32 cellular contexts compared by ENCODE assay signal in genomic region chr5:26749829-26750228, GRCh38.
"Had no signal": no experiment of that assay in that cellular context is flagged by ENCODE, and none has a peak within 500 bp of the region (broad histone marks: within the 10 kb centered on the region; RNA-seq: fewer than 3 reads in every experiment).

No MANE protein-coding gene starts in this region.

- ATAC-seq: activated CD4-positive, alpha-beta T cell treated with anti-CD3 and anti-CD28 coated beads for 36 hours; activated CD4-positive, CD25-positive, alpha-beta regulatory T cell treated with anti-CD3 and anti-CD28 coated beads, Interleukin-2, amount 50 U/mL, for 24 hours; activated CD8-positive, alpha-beta T cell treated with anti-CD3 and anti-CD28 coated beads, Interleukin-2, amount 10 ng/mL, durations not matched to agents 7 days and 5 days; activated naive CD8-positive, alpha-beta T cell treated with anti-CD3 and anti-CD28 coated beads, Interleukin-2, amount 50 U/mL, for 24 hours; K562 had no signal

- H3K4me1 ChIP-seq: SJCRH30 had no signal

- H3K36me3 Mint-ChIP-seq: activated naive CD4-positive, alpha-beta T cell treated with anti-CD3 and anti-CD28 coated beads, Interleukin-2, amount 10 ng/mL, durations not matched to agents 7 days and 5 days; activated naive CD8-positive, alpha-beta T cell; brain had no signal

- H3K27me3 Mint-ChIP-seq: activated CD4-positive, alpha-beta T cell treated with anti-CD3 and anti-CD28 coated beads for 36 hours; activated CD4-positive, alpha-beta T cell treated with anti-CD3 and anti-CD28 coated beads, Interleukin-2, amount 10 ng/mL, durations not matched to agents 7 days and 5 days; activated naive CD4-positive, alpha-beta T cell treated with anti-CD3 and anti-CD28 coated beads, Interleukin-2, amount 10 ng/mL, durations not matched to agents 7 days and 5 days; activated naive CD8-positive, alpha-beta T cell; activated naive CD8-positive, alpha-beta T cell treated with anti-CD3 and anti-CD28 coated beads, Interleukin-2, amount 50 U/mL, for 24 hours; brain had no signal

- H3K4me3 Mint-ChIP-seq: activated CD4-positive, alpha-beta T cell treated with anti-CD3 and anti-CD28 coated beads for 36 hours; activated CD4-positive, alpha-beta T cell treated with anti-CD3 and anti-CD28 coated beads, Interleukin-2, amount 10 ng/mL, durations not matched to agents 7 days and 5 days; activated CD8-positive, alpha-beta T cell treated with anti-CD3 and anti-CD28 coated beads, Interleukin-2, amount 10 ng/mL, durations not matched to agents 7 days and 5 days; activated naive CD4-positive, alpha-beta T cell treated with anti-CD3 and anti-CD28 coated beads, Interleukin-2, amount 10 ng/mL, durations not matched to agents 7 days and 5 days; activated naive CD8-positive, alpha-beta T cell; activated naive CD8-positive, alpha-beta T cell treated with anti-CD3 and anti-CD28 coated beads, Interleukin-2, amount 50 U/mL, for 24 hours; T-helper 1 cell treated with Interleukin-12 subunit alpha and Interleukin-12 subunit beta and Interleukin-4 antibody, amounts not matched to agents 30 μg/mL and 1 μg/mL, for 36 hours; T-helper 2 cell treated with Interferon-gamma antibody and Interleukin-4, amounts not matched to agents 5 μg/mL and 100 μg/mL, for 36 hours had no signal

- DNase-seq: activated CD4-positive, alpha-beta T cell treated with anti-CD3 and anti-CD28 coated beads for 36 hours; activated CD4-positive, alpha-beta T cell treated with anti-CD3 and anti-CD28 coated beads, Interleukin-2, amount 10 ng/mL, durations not matched to agents 7 days and 5 days; activated CD4-positive, alpha-beta T cell treated with anti-CD3 and anti-CD28 coated beads, Interleukin-2, amount 50 U/mL, for 48 hours; activated CD8-positive, alpha-beta memory T cell treated with anti-CD3 and anti-CD28 coated beads, Interleukin-2, amount 50 U/mL, for 48 hours; activated CD8-positive, alpha-beta T cell treated with anti-CD3 and anti-CD28 coated beads, Interleukin-2, amount 10 ng/mL, durations not matched to agents 7 days and 5 days; activated effector memory CD4-positive, alpha-beta T cell treated with Interleukin-2 at 50 U/mL for 16 hours; activated naive CD4-positive, alpha-beta T cell treated with anti-CD3 and anti-CD28 coated beads, Interleukin-2, amount 10 ng/mL, durations not matched to agents 7 days and 5 days; activated naive CD8-positive, alpha-beta T cell treated with anti-CD3 and anti-CD28 coated beads, Interleukin-2, amount 50 U/mL, for 24 hours; activated T-cell treated with anti-CD3 and anti-CD28 coated beads, Interleukin-2, amount 50 U/mL, for 48 hours; anterior cingulate cortex; caudate nucleus; IMR-90; NCI-H1105; NCI-H1417 treated with DMSO at 0.1 percent for 48 hours; NCI-H1694 treated with DMSO at 0.1 percent for 48 hours; NCI-H2029; NCI-H2171; NCI-H2227 treated with DMSO at 0.1 percent for 48 hours; NCI-H446; NCI-H510A treated with DMSO at 0.1 percent for 48 hours; NCI-H748 treated with DMSO at 0.1 percent for 48 hours; SHP77; SJCRH30 had no signal

- H3K27ac Mint-ChIP-seq: activated CD4-positive, alpha-beta T cell treated with anti-CD3 and anti-CD28 coated beads for 36 hours; activated CD4-positive, alpha-beta T cell treated with anti-CD3 and anti-CD28 coated beads, Interleukin-2, amount 10 ng/mL, durations not matched to agents 7 days and 5 days; activated CD8-positive, alpha-beta T cell treated with anti-CD3 and anti-CD28 coated beads, Interleukin-2, amount 10 ng/mL, durations not matched to agents 7 days and 5 days; activated naive CD4-positive, alpha-beta T cell treated with anti-CD3 and anti-CD28 coated beads, Interleukin-2, amount 10 ng/mL, durations not matched to agents 7 days and 5 days; activated naive CD8-positive, alpha-beta T cell; activated naive CD8-positive, alpha-beta T cell treated with anti-CD3 and anti-CD28 coated beads, Interleukin-2, amount 50 U/mL, for 24 hours; T-helper 1 cell treated with Interleukin-12 subunit alpha and Interleukin-12 subunit beta and Interleukin-4 antibody, amounts not matched to agents 30 μg/mL and 1 μg/mL, for 36 hours; T-helper 2 cell treated with Interferon-gamma antibody and Interleukin-4, amounts not matched to agents 5 μg/mL and 100 μg/mL, for 36 hours had no signal

- H3K4me1 Mint-ChIP-seq: activated CD4-positive, alpha-beta T cell treated with anti-CD3 and anti-CD28 coated beads for 36 hours; activated CD4-positive, alpha-beta T cell treated with anti-CD3 and anti-CD28 coated beads, Interleukin-2, amount 10 ng/mL, durations not matched to agents 7 days and 5 days; activated naive CD4-positive, alpha-beta T cell treated with anti-CD3 and anti-CD28 coated beads, Interleukin-2, amount 10 ng/mL, durations not matched to agents 7 days and 5 days; activated naive CD8-positive, alpha-beta T cell treated with anti-CD3 and anti-CD28 coated beads, Interleukin-2, amount 50 U/mL, for 24 hours; brain had no signal

- H3K27ac ChIP-seq: SJCRH30, SK-N-MC had no signal

- H3K9me3 ChIP-seq: SJCRH30 had no signal

- FAIRE-seq: bronchial epithelial cell, K562, TTC549 had no signal

- H3K27me3 ChIP-seq: SJCRH30 had no signal

- H3K36me3 ChIP-seq: SJCRH30 had no signal

- H3K4me3 ChIP-seq: K562, SJCRH30, SK-N-MC had no signal
